ENCODE assay signal across 16 cellular contexts in the genomic region with DNA sequence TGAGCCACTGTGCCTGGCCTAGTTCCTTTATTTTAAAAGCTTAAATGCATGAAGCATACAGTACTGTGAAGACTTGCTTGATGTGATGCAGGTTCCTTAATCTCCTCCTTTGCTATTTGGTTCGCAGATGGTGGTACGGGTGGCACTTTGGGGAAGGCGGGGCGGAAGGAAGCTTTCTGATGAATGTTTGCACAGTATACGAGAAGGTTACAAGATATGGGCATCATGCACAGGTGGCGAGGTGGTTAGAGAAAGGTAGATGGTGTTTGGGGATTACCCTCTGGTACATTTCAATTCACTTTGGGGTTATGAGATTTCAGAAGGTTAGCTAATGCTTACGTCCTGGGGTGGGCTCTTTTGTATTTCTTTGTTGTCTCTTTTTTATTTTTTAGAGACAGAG. TPM values are rescaled to one million over a fixed set of nuclear protein-coding genes. Genes with fewer than 3 reads are reported as not detected.
DNase-seq lines count a peak whose midpoint lies in the region; ATAC-seq and TF ChIP-seq lines count a peak whose summit lies in the region.
"Had no signal": no experiment of that assay in that cellular context is flagged by ENCODE, and none has a peak within 500 bp of the region (broad histone marks: within the 10 kb centered on the region; RNA-seq: fewer than 3 reads in every experiment).

No MANE protein-coding gene starts in this region.

- no peaks in the 10 kb centered on the region for H3K27me3 ChIP-seq in OCI-LY3 (ENCODE audit: low read depth, low read length)
- H3K27me3 ChIP-seq in naive thymus-derived CD4-positive, alpha-beta T cell (ENCODE audit: control insufficient read depth in 2 of 2, insufficient read depth in 2 of 2, low read length in 2 of 2): no peaks in the 10 kb centered on the region
- no peaks in the 10 kb centered on the region for H3K27me3 ChIP-seq in MM.1S (replicated peaks; ENCODE audit: insufficient read depth, low read length)
- H3K27me3 ChIP-seq: MG63, upper lobe of left lung had no signal

- H3K9me3 ChIP-seq in OCI-LY3 (ENCODE audit: insufficient read depth, low read length) (no peaks in the 10 kb centered on the region), MM.1S (replicated peaks; ENCODE audit: insufficient read depth, low read length) (no peaks in the 10 kb centered on the region)
- H3K9me3 ChIP-seq in naive thymus-derived CD4-positive, alpha-beta T cell (ENCODE audit: control insufficient read depth in 2 of 3, low read length in 3 of 3): no peaks in the 10 kb centered on the region
- H3K9me3 ChIP-seq: MG63, upper lobe of left lung had no signal

- intact Hi-C loops in naive thymus-derived CD4-positive, alpha-beta T cell (cut with micrococcal nuclease): loop anchor here in 1 of 2 donors (1.0 to 2.0 kb wide), 4 partner anchors 8 to 15 kb away; no protein-coding TSS in a partner anchor

- H3K79me2 ChIP-seq in OCI-LY3 (ENCODE audit: low read length) (peaks cover 100% of the 10 kb centered on the region), MM.1S (ENCODE audit: low read length) (peaks cover 100% of the 10 kb centered on the region)

- peak overlapping the region; percentile 75 to 99 (median 94) for H3K27ac Mint-ChIP-seq in naive thymus-derived CD4-positive, alpha-beta T cell

- peaks cover 8 to 78% (median 66%) of the 10 kb centered on the region in 5 donors for H3K36me3 Mint-ChIP-seq in naive thymus-derived CD4-positive, alpha-beta T cell

- H3K27me3 Mint-ChIP-seq in naive thymus-derived CD4-positive, alpha-beta T cell: no peaks in the 10 kb centered on the region

- POLR2A ChIA-PET in naive thymus-derived CD4-positive, alpha-beta T cell (lab: Charles Lee): interaction anchor here (0.7 to 13.3 kb wide), 22 partner anchors 9 to 156 kb away, joined by 3 to 238 read pairs (median 6); a partner anchor contains a TSS

- H3K4me3 Mint-ChIP-seq in naive thymus-derived CD4-positive, alpha-beta T cell: peak overlapping the region; percentile 52 to 100 (median 78)

- DNase-seq in activated CD4-positive, CD25-positive, alpha-beta regulatory T cell treated with anti-CD3 and anti-CD28 coated beads, Interleukin-2, amount 50 U/mL, for 72 hours: no peak
- DNase-seq in activated effector memory CD4-positive, alpha-beta T cell treated with Interleukin-2 at 50 U/mL for 16 hours: peak; percentile 42
- DNase-seq in naive thymus-derived CD4-positive, alpha-beta T cell: peak in 7 of 9 donors; percentile 71 to 90 (median 87)
- DNase-seq in MM.1S (no peak), C1 segment of cervical spinal cord (lab: John Stamatoyannopoulos, UW) (no peak), NCI-H1694 treated with DMSO at 0.1 percent for 48 hours (lab: John Stamatoyannopoulos, UW) (no peak)
- DNase-seq: activated CD8-positive, alpha-beta memory T cell treated with anti-CD3 and anti-CD28 coated beads, Interleukin-2, amount 50 U/mL, for 4 hours; MG63; NCI-H2107; NCI-H774; upper lobe of left lung had no signal

- H3F3A ChIP-seq in MM.1S (ENCODE audit: insufficient read depth, low read length): no peaks in the 10 kb centered on the region

- H3K4me2 ChIP-seq in OCI-LY3 (ENCODE audit: low read length): peak overlapping the region; percentile 37; the same call in 1 of the 2 replicates
- no peak overlapping the region for H3K4me2 ChIP-seq in MM.1S (ENCODE audit: low read depth, low read length)

- peaks cover 70% of the 10 kb centered on the region for H3K36me3 ChIP-seq in OCI-LY3 (replicated peaks; ENCODE audit: low read depth, low read length)
- H3K36me3 ChIP-seq in naive thymus-derived CD4-positive, alpha-beta T cell (ENCODE audit: control insufficient read depth in 2 of 3, insufficient read depth in 3 of 3, low read length in 3 of 3): peaks cover 13 to 35% (median 26%) of the 10 kb centered on the region in 3 experiments
- peaks cover 39% of the 10 kb centered on the region for H3K36me3 ChIP-seq in MM.1S (replicated peaks; ENCODE audit: insufficient read depth, low read length)
- H3K36me3 ChIP-seq: MG63, upper lobe of left lung had no signal

- H3K4me3 ChIP-seq in OCI-LY3 (ENCODE audit: low read length) (0 out of 2 replicates have a peak overlapping the region, but pooled peaks have one; percentile 6), MM.1S (ENCODE audit: low read length) (no peak overlapping the region)
- H3K4me3 ChIP-seq in naive thymus-derived CD4-positive, alpha-beta T cell (ENCODE audit: low read length): peak overlapping the region; percentile 25
- H3K4me3 ChIP-seq: MG63, upper lobe of left lung had no signal

- TF ChIP-seq CTCF in OCI-LY3 (IDR thresholded peaks at IDR 0.05; ENCODE audit: low read depth, low read length) (no peak), MM.1S (IDR thresholded peaks at IDR 0.05; ENCODE audit: low read length) (no peak)

- CTCF ChIA-PET in naive thymus-derived CD4-positive, alpha-beta T cell (lab: Charles Lee): interaction anchor here (0.8 to 2.2 kb wide), 6 partner anchors 14 to 96 kb away, joined by 3 to 8 read pairs (median 6); no protein-coding TSS in a partner anchor

- H3K4me1 Mint-ChIP-seq in naive thymus-derived CD4-positive, alpha-beta T cell: peaks cover 81 to 100% (median 91%) of the 10 kb centered on the region in 7 donors

- H3K9me2 ChIP-seq in MM.1S (replicated peaks; ENCODE audit: insufficient read depth, low read length): no peaks in the 10 kb centered on the region

- H3K4me1 ChIP-seq in OCI-LY3 (ENCODE audit: low read length): peaks cover 94% of the 10 kb centered on the region
- H3K4me1 ChIP-seq in naive thymus-derived CD4-positive, alpha-beta T cell (ENCODE audit: control insufficient read depth in 2 of 2, insufficient read depth in 2 of 2, low read length in 2 of 2): peaks cover 79 to 94% of the 10 kb centered on the region in 2 donors
- H3K4me1 ChIP-seq in MM.1S (ENCODE audit: low read length): peaks cover 33% of the 10 kb centered on the region
- H3K4me1 ChIP-seq: upper lobe of left lung had no signal

- H4K20me1 ChIP-seq in OCI-LY3 (ENCODE audit: insufficient read depth, low read length) (peaks cover 95% of the 10 kb centered on the region), MM.1S (ENCODE audit: insufficient read depth, low read length) (peaks cover 89% of the 10 kb centered on the region)

- H3K9me3 Mint-ChIP-seq in naive thymus-derived CD4-positive, alpha-beta T cell: no peaks in the 10 kb centered on the region

- peak overlapping the region; percentile 34; the same call in 1 of the 2 replicates for H3K27ac ChIP-seq in OCI-LY3 (ENCODE audit: low read length)
- H3K27ac ChIP-seq in naive thymus-derived CD4-positive, alpha-beta T cell (ENCODE audit: low read depth, low read length): peak overlapping the region; percentile 100
- H3K27ac ChIP-seq in MM.1S (ENCODE audit: low read length): no peak overlapping the region
- H3K27ac ChIP-seq: 22Rv1, upper lobe of left lung had no signal

- H3K9ac ChIP-seq in OCI-LY3 (ENCODE audit: low read length) (no peak overlapping the region), MM.1S (ENCODE audit: low read length) (no peak overlapping the region)

- peak; percentile 48 to 66 for ATAC-seq in activated CD4-positive, CD25-positive, alpha-beta regulatory T cell treated with anti-CD3 and anti-CD28 coated beads, Interleukin-2, amount 50 U/mL, for 24 hours
- peak; percentile 91 for ATAC-seq in naive thymus-derived CD4-positive, alpha-beta T cell
- ATAC-seq: left lobe of liver had no signal

- H2AFZ ChIP-seq in OCI-LY3 (ENCODE audit: low read depth, low read length) (no peak overlapping the region), MM.1S (ENCODE audit: low read length) (no peak overlapping the region)

RNA-seq across cellular contexts. Expression of a gene that starts 17.2 kb away (rescaled TPM):
- total RNA-seq in naive thymus-derived CD4-positive, alpha-beta T cell: 100 to 1,000 TPM; 160 to 370 (median 250) TPM
- 100 to 1,000 TPM; 393 to 479 TPM for polyA plus RNA-seq in naive thymus-derived CD4-positive, alpha-beta T cell
- total RNA-seq: myocyte had no signal

Comparison
In these comparisons a context has a peak if more than half of its experiments do, and no peak if none do; other contexts are left out.
1. DNase-seq: peak in activated effector memory CD4-positive, alpha-beta T cell treated with Interleukin-2 at 50 U/mL for 16 hours (single experiment) and naive thymus-derived CD4-positive, alpha-beta T cell (7 of 9); none in activated CD4-positive, CD25-positive, alpha-beta regulatory T cell treated with anti-CD3 and anti-CD28 coated beads, Interleukin-2, amount 50 U/mL, for 72 hours (single experiment), MM.1S (single experiment), C1 segment of cervical spinal cord (0 of 14) and NCI-H1694 treated with DMSO at 0.1 percent for 48 hours (single experiment).